29 cellular contexts compared by ENCODE assay signal in the genomic region with DNA sequence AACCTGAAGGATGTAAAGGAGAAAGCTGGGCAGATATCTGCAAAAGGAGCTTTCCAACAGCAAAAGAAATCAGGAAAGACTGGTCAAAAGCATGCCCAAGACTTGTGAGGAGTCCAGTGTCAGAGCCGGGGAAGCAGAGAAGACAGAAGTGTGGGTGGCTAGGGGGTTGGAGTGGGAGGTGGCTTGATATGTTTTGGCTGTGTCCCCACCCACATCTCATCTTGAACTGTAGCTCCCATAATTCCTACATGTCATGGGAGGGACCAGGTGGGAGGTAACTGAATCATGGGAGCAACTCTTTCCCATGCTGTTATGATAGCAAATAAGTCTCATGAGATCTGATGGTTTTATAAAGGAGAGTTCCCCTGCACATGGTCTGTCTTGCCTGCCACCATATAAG.
"Had no signal": no experiment of that assay in that cellular context is flagged by ENCODE, and none has a peak within 500 bp of the region (broad histone marks: within the 10 kb centered on the region; RNA-seq: fewer than 3 reads in every experiment).

No MANE protein-coding gene starts in this region.

- H2AFZ ChIP-seq: hepatocyte had no signal

- H3K27ac Mint-ChIP-seq: dendritic cell treated with granulocyte-macrophage colony-stimulating factor and Interleukin-4, amounts not matched to agents 40 ng/mL and 50 ng/mL, for 4 days; effector memory CD8-positive, alpha-beta T cell; endodermal cell had no signal

- H3K79me2 ChIP-seq: hepatocyte had no signal

- H3K4me3 Mint-ChIP-seq: dendritic cell treated with granulocyte-macrophage colony-stimulating factor and Interleukin-4, amounts not matched to agents 40 ng/mL and 50 ng/mL, for 4 days; effector memory CD8-positive, alpha-beta T cell; endodermal cell had no signal

- H3K27me3 Mint-ChIP-seq: dendritic cell treated with granulocyte-macrophage colony-stimulating factor and Interleukin-4, amounts not matched to agents 40 ng/mL and 50 ng/mL, for 4 days; effector memory CD8-positive, alpha-beta T cell had no signal

- H3K27me3 ChIP-seq: colonic mucosa, esophagus muscularis mucosa, esophagus squamous epithelium, foreskin keratinocyte, gastrocnemius medialis, gastroesophageal sphincter, heart left ventricle, heart right ventricle, hepatocyte had no signal

- H3K4me2 ChIP-seq: hepatocyte had no signal

- DNase-seq: colonic mucosa; cortex of kidney; dermis blood vessel endothelial cell; dorsolateral prefrontal cortex; effector CD4-positive, alpha-beta T cell; effector CD8-positive, alpha-beta T cell; effector memory CD4-positive, alpha-beta T cell; effector memory CD8-positive, alpha-beta T cell; endodermal cell; erythroblast; esophagus squamous epithelium; foreskin fibroblast; foreskin keratinocyte; foreskin melanocyte; gastrocnemius medialis; glutamatergic neuron; head of caudate nucleus; heart left ventricle; heart right ventricle had no signal

- H3K9me3 Mint-ChIP-seq: endodermal cell had no signal

- FAIRE-seq: colon, endometrium, endothelial cell of umbilical vein, frontal cortex had no signal

- H3K4me3 ChIP-seq: colonic mucosa, coronary artery, dorsolateral prefrontal cortex, esophagus muscularis mucosa, esophagus squamous epithelium, gastrocnemius medialis, gastroesophageal sphincter, heart left ventricle, heart right ventricle, hepatocyte had no signal

- H3K4me1 ChIP-seq: colonic mucosa, esophagus muscularis mucosa, esophagus squamous epithelium, foreskin keratinocyte, gastrocnemius medialis, gastroesophageal sphincter, heart left ventricle, heart right ventricle had no signal

- H3K9me3 ChIP-seq: colonic mucosa, esophagus muscularis mucosa, esophagus squamous epithelium, gastrocnemius medialis, gastroesophageal sphincter, heart left ventricle, heart right ventricle had no signal

- H3K27ac ChIP-seq: colonic mucosa, coronary artery, dorsolateral prefrontal cortex, epithelial cell of prostate, esophagus muscularis mucosa, esophagus squamous epithelium, foreskin keratinocyte, gastrocnemius medialis, gastroesophageal sphincter, heart left ventricle, heart right ventricle, hepatocyte had no signal

- H3K36me3 ChIP-seq: colonic mucosa, esophagus muscularis mucosa, esophagus squamous epithelium, gastrocnemius medialis, gastroesophageal sphincter, heart left ventricle, heart right ventricle had no signal

- H3K4me1 Mint-ChIP-seq: endodermal cell had no signal
